In genomic region chr1:199272690-199273089, GRCh38 we compare ENCODE assay signal across 9 cellular contexts.
DNase-seq lines count a peak whose midpoint lies in the region; ATAC-seq and TF ChIP-seq lines count a peak whose summit lies in the region.
"Had no signal": no experiment of that assay in that cellular context is flagged by ENCODE, and none has a peak within 500 bp of the region (broad histone marks: within the 10 kb centered on the region; RNA-seq: fewer than 3 reads in every experiment).

No MANE protein-coding gene starts in this region.

- H3K27ac ChIP-seq in ACC112 (ENCODE audit: low read depth, low read length) = peak overlapping the region; percentile 80
- H3K27ac ChIP-seq in osteoblast (ENCODE audit: low read depth, low read length) = peak overlapping the region; percentile 75
- no peak overlapping the region for H3K27ac ChIP-seq in CD4-positive, alpha-beta memory T cell (ENCODE audit: low read depth, low read length)
- H3K27ac ChIP-seq: breast epithelium had no signal

- DNase-seq in osteoblast (ENCODE audit: insufficient read length, low spot score, missing footprints) (peak; percentile 77), NCI-H82 (lab: John Stamatoyannopoulos, UW) (no peak), medulla oblongata (ENCODE audit: extremely low spot score) (no peak)
- no peak for DNase-seq in CD4-positive, alpha-beta memory T cell

- H3K4me3 Mint-ChIP-seq in brain = peak overlapping the region in 1 of 5 experiments; percentile 18
- no peak overlapping the region for H3K4me3 Mint-ChIP-seq in CD4-positive, alpha-beta memory T cell

- H3K27ac Mint-ChIP-seq in brain = peak overlapping the region in 3 of 5 experiments; percentile 12 to 91 (median 86)
- H3K27ac Mint-ChIP-seq in CD4-positive, alpha-beta memory T cell = no peak overlapping the region

- peak; percentile 88 for ATAC-seq in GM19351 (IDR thresholded peaks at IDR 0.05; ENCODE audit: unreplicated experiment)
- peak; percentile 86 for ATAC-seq in HG03439 (IDR thresholded peaks at IDR 0.05; ENCODE audit: unreplicated experiment)

- peaks cover 20% of the 10 kb centered on the region for H3K4me1 Mint-ChIP-seq in brain
- no peaks in the 10 kb centered on the region for H3K4me1 Mint-ChIP-seq in CD4-positive, alpha-beta memory T cell

- POLR2A ChIA-PET in CD4-positive, alpha-beta memory T cell (lab: Charles Lee; ENCODE audit: partially characterized antibody) = no interaction called here

- no peaks in the 10 kb centered on the region for H3K36me3 Mint-ChIP-seq in brain
- no peaks in the 10 kb centered on the region for H3K36me3 Mint-ChIP-seq in CD4-positive, alpha-beta memory T cell

- H3K36me3 ChIP-seq in ACC112 (ENCODE audit: insufficient read depth, low read length) (no peaks in the 10 kb centered on the region), osteoblast (ENCODE audit: insufficient read depth, low read length) (no peaks in the 10 kb centered on the region)
- H3K36me3 ChIP-seq in CD4-positive, alpha-beta memory T cell (ENCODE audit: insufficient read depth, low read length) = no peaks in the 10 kb centered on the region
- H3K36me3 ChIP-seq: breast epithelium had no signal

- no peaks in the 10 kb centered on the region for H3K27me3 Mint-ChIP-seq in brain
- H3K27me3 Mint-ChIP-seq in CD4-positive, alpha-beta memory T cell = peaks cover 0 to 2% of the 10 kb centered on the region in 2 donors

- no peaks in the 10 kb centered on the region for H3K9me3 ChIP-seq in osteoblast (ENCODE audit: low read depth, low read length)
- no peaks in the 10 kb centered on the region for H3K9me3 ChIP-seq in CD4-positive, alpha-beta memory T cell (ENCODE audit: control insufficient read depth in 1 of 2, low read length in 2 of 2)
- H3K9me3 ChIP-seq: breast epithelium had no signal

- intact Hi-C loops in CD4-positive, alpha-beta memory T cell (cut with micrococcal nuclease) = no loop called here

- H3K4me3 ChIP-seq in ACC112 (ENCODE audit: low read depth, low read length) = peak overlapping the region; percentile 12; the same call in 1 of the 2 replicates
- no peak overlapping the region for H3K4me3 ChIP-seq in osteoblast (ENCODE audit: insufficient read depth, low read length)
- H3K4me3 ChIP-seq in CD4-positive, alpha-beta memory T cell (ENCODE audit: low read length in 2 of 2) = no peak overlapping the region
- H3K4me3 ChIP-seq: breast epithelium had no signal

- CTCF ChIA-PET in CD4-positive, alpha-beta memory T cell (lab: Charles Lee; ENCODE audit: partially characterized antibody) = no interaction called here

- H4K20me1 ChIP-seq in osteoblast (ENCODE audit: insufficient read depth, low read length) = no peaks in the 10 kb centered on the region

- TF ChIP-seq CTCF in brain (conservative IDR thresholded peaks at IDR 0.05) = no peak
- no peak for TF ChIP-seq CTCF in osteoblast (IDR thresholded peaks at IDR 0.05; ENCODE audit: extremely low read depth, low read depth, low read length)

- no peaks in the 10 kb centered on the region for H3K27me3 ChIP-seq in ACC112 (ENCODE audit: insufficient read depth, low read length)
- H3K27me3 ChIP-seq in osteoblast (ENCODE audit: insufficient read depth, low read length) = no peaks in the 10 kb centered on the region
- H3K27me3 ChIP-seq in CD4-positive, alpha-beta memory T cell (ENCODE audit: insufficient read depth, low read length) = no peaks in the 10 kb centered on the region
- H3K27me3 ChIP-seq: breast epithelium had no signal

- H3K4me2 ChIP-seq in osteoblast (ENCODE audit: insufficient read depth, low read length) = peak overlapping the region; percentile 37

- H3K4me1 ChIP-seq in ACC112 (ENCODE audit: control insufficient read depth, insufficient read depth, low read length, unreplicated experiment) = peaks cover 31% of the 10 kb centered on the region
- peaks cover 30% of the 10 kb centered on the region for H3K4me1 ChIP-seq in osteoblast (ENCODE audit: insufficient read depth, low read length)
- H3K4me1 ChIP-seq in CD4-positive, alpha-beta memory T cell (ENCODE audit: insufficient read depth, low read length) = no peaks in the 10 kb centered on the region
- H3K4me1 ChIP-seq: breast epithelium had no signal

- H3K79me2 ChIP-seq in ACC112 (ENCODE audit: control insufficient read depth, insufficient read depth, low read length, unreplicated experiment) = no peaks in the 10 kb centered on the region
- H3K79me2 ChIP-seq in osteoblast (ENCODE audit: insufficient read depth, low read length) = no peaks in the 10 kb centered on the region

- H2AFZ ChIP-seq in ACC112 (ENCODE audit: low read length, unreplicated experiment) (no peak overlapping the region), osteoblast (ENCODE audit: low read length) (no peak overlapping the region)

- H3K9me3 Mint-ChIP-seq in brain = peaks cover 0 to 6% (median 2%) of the 10 kb centered on the region in 5 experiments
- no peaks in the 10 kb centered on the region for H3K9me3 Mint-ChIP-seq in CD4-positive, alpha-beta memory T cell

Comparison
In these comparisons a context has a peak if more than half of its experiments do, and no peak if none do; other contexts are left out.
1. H3K27ac Mint-ChIP-seq: peak in brain (3 of 5); none in CD4-positive, alpha-beta memory T cell (0 of 7).